Comparison of ENCODE assay signal across 21 cellular contexts in genomic region chr9:93897075-93897970, GRCh38. TPM values are rescaled to one million over a fixed set of nuclear protein-coding genes. Genes with fewer than 3 reads are reported as not detected.
DNase-seq lines count a peak whose midpoint lies in the region; ATAC-seq, FAIRE-seq and TF ChIP-seq lines count a peak whose summit lies in the region.
"Had no signal": no experiment of that assay in that cellular context is flagged by ENCODE, and none has a peak within 500 bp of the region (broad histone marks: within the 10 kb centered on the region; RNA-seq: fewer than 3 reads in every experiment).

No MANE protein-coding gene starts in this region.

- H3K4me1 ChIP-seq in spleen, result no peaks in the 10 kb centered on the region
- H3K4me1 ChIP-seq: breast epithelium, heart right ventricle had no signal

- POLR2A ChIA-PET in WTC11 (lab: Charles Lee), result interaction anchor here (0.5 kb wide), 1 partner anchor 300 kb away, joined by 3 read pairs; no protein-coding TSS in a partner anchor

- no peak overlapping the region for H3K4me3 ChIP-seq in coronary artery
- no peak overlapping the region for H3K4me3 ChIP-seq in spleen
- H3K4me3 ChIP-seq: breast epithelium, dorsolateral prefrontal cortex, heart right ventricle had no signal

- TF ChIP-seq CTCF in coronary artery (IDR thresholded peaks at IDR 0.05) (no peak), spleen (IDR thresholded peaks at IDR 0.05 in 8 of 11, conservative IDR thresholded peaks at IDR 0.05 in 3 of 11) (no peak), WTC11 (IDR thresholded peaks at IDR 0.05) (no peak)

- peaks cover 9 to 10% of the 10 kb centered on the region in 2 donors for H3K9me3 Mint-ChIP-seq in stimulated activated naive B cell treated with anti-CD40 and anti-IgM and Interleukin-4, amounts not matched to agents 10 μg/mL and 1 μg/mL and 100 μg/mL, for 72 hours
- peaks cover 16% of the 10 kb centered on the region for H3K9me3 Mint-ChIP-seq in WTC11

- no peak for FAIRE-seq in GM12892 (lab: Jason Lieb, UNC)
- FAIRE-seq: RCC 7860, small intestine had no signal

- H3K27me3 Mint-ChIP-seq in stimulated activated naive B cell treated with anti-CD40 and anti-IgM and Interleukin-4, amounts not matched to agents 10 μg/mL and 1 μg/mL and 100 μg/mL, for 72 hours, result peaks cover 16 to 19% of the 10 kb centered on the region in 2 donors
- peaks cover 4% of the 10 kb centered on the region; the same call in 1 of the 2 replicates for H3K27me3 Mint-ChIP-seq in WTC11 (ENCODE audit: low read depth)

- peaks cover 0 to 4% of the 10 kb centered on the region in 2 donors for H3K36me3 Mint-ChIP-seq in stimulated activated naive B cell treated with anti-CD40 and anti-IgM and Interleukin-4, amounts not matched to agents 10 μg/mL and 1 μg/mL and 100 μg/mL, for 72 hours
- H3K36me3 Mint-ChIP-seq in WTC11, result peaks cover 13% of the 10 kb centered on the region
- H3K36me3 Mint-ChIP-seq: stimulated activated effector memory CD8-positive, alpha-beta T cell treated with anti-CD3 and anti-CD28 coated beads, Interleukin-12 subunit alpha, Interleukin-12 subunit beta, amount 100 ng/mL, for 72 hours had no signal

- TF ChIP-seq POLR2A in GM12892 (IDR thresholded peaks at IDR 0.05; ENCODE audit: low read depth, low read length) (no peak), spleen (IDR thresholded peaks at IDR 0.05) (no peak)

- CTCF ChIA-PET in WTC11 (lab: Charles Lee), result no interaction called here

- H3K36me3 ChIP-seq in spleen, result no peaks in the 10 kb centered on the region
- H3K36me3 ChIP-seq: breast epithelium, heart right ventricle had no signal

- ATAC-seq in stimulated activated naive B cell treated with anti-CD40 and anti-IgM and Interleukin-4, amounts not matched to agents 10 μg/mL and 1 μg/mL and 100 μg/mL, for 72 hours (replicated peaks), result no peak
- no peak for ATAC-seq in WTC11
- ATAC-seq: heart right ventricle; stimulated activated effector memory CD8-positive, alpha-beta T cell treated with anti-CD3 and anti-CD28 coated beads, Interleukin-12 subunit alpha, Interleukin-12 subunit beta, amount 100 ng/mL, for 72 hours had no signal

- intact Hi-C loops in spleen (cut with DNase I; ENCODE audit: low total_unique reads), result no loop called here

- peaks cover 0 to 10% (median 0%) of the 10 kb centered on the region in 7 donors for H3K27me3 ChIP-seq in spleen (replicated peaks in 1 of 7)
- H3K27me3 ChIP-seq: breast epithelium had no signal

- peak; percentile 46 for DNase-seq in activated CD8-positive, alpha-beta memory T cell treated with anti-CD3 and anti-CD28 coated beads for 24 hours
- no peak for DNase-seq in activated CD8-positive, alpha-beta memory T cell treated with anti-CD3 and anti-CD28 coated beads, Interleukin-2, amount 50 U/mL, for 4 hours
- DNase-seq in GM12892 (ENCODE audit: insufficient read length), result peak; percentile 7
- peak; percentile 64 for DNase-seq in coronary artery (ENCODE audit: low spot score)
- DNase-seq in spleen, result peak; percentile 43
- DNase-seq in stimulated activated naive B cell treated with anti-CD40 and anti-IgM and Interleukin-4, amounts not matched to agents 10 μg/mL and 1 μg/mL and 100 μg/mL, for 72 hours, result no peak
- no peak for DNase-seq in WTC11 (ENCODE audit: low spot score)
- no peak for DNase-seq in CD1c-positive myeloid dendritic cell (ENCODE audit: extremely low spot score)
- DNase-seq: activated gamma-delta T cell treated with Interleukin-2 at 50 U/mL for 16 hours, GF-D8, heart right ventricle, kidney glomerular epithelial cell, midbrain, NCI-H1048, NCI-H774, small intestine, trophoblast cell had no signal

- H3K4me3 Mint-ChIP-seq in stimulated activated naive B cell treated with anti-CD40 and anti-IgM and Interleukin-4, amounts not matched to agents 10 μg/mL and 1 μg/mL and 100 μg/mL, for 72 hours, result no peak overlapping the region
- H3K4me3 Mint-ChIP-seq in WTC11, result no peak overlapping the region
- H3K4me3 Mint-ChIP-seq: stimulated activated effector memory CD8-positive, alpha-beta T cell treated with anti-CD3 and anti-CD28 coated beads, Interleukin-12 subunit alpha, Interleukin-12 subunit beta, amount 100 ng/mL, for 72 hours had no signal

- H3K4me1 Mint-ChIP-seq in stimulated activated naive B cell treated with anti-CD40 and anti-IgM and Interleukin-4, amounts not matched to agents 10 μg/mL and 1 μg/mL and 100 μg/mL, for 72 hours, result no peaks in the 10 kb centered on the region
- no peaks in the 10 kb centered on the region for H3K4me1 Mint-ChIP-seq in WTC11
- H3K4me1 Mint-ChIP-seq: stimulated activated effector memory CD8-positive, alpha-beta T cell treated with anti-CD3 and anti-CD28 coated beads, Interleukin-12 subunit alpha, Interleukin-12 subunit beta, amount 100 ng/mL, for 72 hours had no signal

- no peak overlapping the region for H3K27ac Mint-ChIP-seq in stimulated activated naive B cell treated with anti-CD40 and anti-IgM and Interleukin-4, amounts not matched to agents 10 μg/mL and 1 μg/mL and 100 μg/mL, for 72 hours
- no peak overlapping the region for H3K27ac Mint-ChIP-seq in WTC11
- H3K27ac Mint-ChIP-seq: stimulated activated effector memory CD8-positive, alpha-beta T cell treated with anti-CD3 and anti-CD28 coated beads, Interleukin-12 subunit alpha, Interleukin-12 subunit beta, amount 100 ng/mL, for 72 hours had no signal

- peaks cover 0 to 17% (median 15%) of the 10 kb centered on the region in 8 donors for H3K9me3 ChIP-seq in spleen

- H3K27ac ChIP-seq in coronary artery (no peak overlapping the region), spleen (no peak overlapping the region)
- H3K27ac ChIP-seq: breast epithelium, dorsolateral prefrontal cortex, heart right ventricle had no signal

- 83 to 92% (median 87%) methylated on average over 6 to 8 of the region's 8 CpGs for WGBS in spleen, 5 donors

TF ChIP-seq in WTC11, 78 proteins besides CTCF, POLR2A, EP300 and RAD21 (continues in another document):
- TF ChIP-seq ZNF317 (CRISPR knock-in tag; IDR thresholded peaks at IDR 0.05; ENCODE audit: borderline replicate concordance, low read depth) (no peak), EMX1 (CRISPR knock-in tag; IDR thresholded peaks at IDR 0.05) (no peak), OVOL2 (CRISPR knock-in tag; IDR thresholded peaks at IDR 0.05; ENCODE audit: borderline replicate concordance) (no peak), NFYB (CRISPR knock-in tag; conservative IDR thresholded peaks at IDR 0.05; ENCODE audit: low read depth) (no peak), GABPB1 (CRISPR knock-in tag; IDR thresholded peaks at IDR 0.05) (no peak), GRHL2 (CRISPR knock-in tag; IDR thresholded peaks at IDR 0.05; ENCODE audit: insufficient replicate concordance, severe bottlenecking) (no peak), PRRX2 (CRISPR knock-in tag; IDR thresholded peaks at IDR 0.05) (no peak), FOXP1 (CRISPR knock-in tag; IDR thresholded peaks at IDR 0.05; ENCODE audit: borderline replicate concordance) (no peak), CBFB (CRISPR knock-in tag; IDR thresholded peaks at IDR 0.05; ENCODE audit: low read depth) (no peak), SMAD3 (CRISPR knock-in tag; IDR thresholded peaks at IDR 0.05; ENCODE audit: borderline replicate concordance) (no peak), ZNF671 (CRISPR knock-in tag; IDR thresholded peaks at IDR 0.05) (no peak), MXD4 (CRISPR knock-in tag; IDR thresholded peaks at IDR 0.05; ENCODE audit: borderline replicate concordance) (no peak), TEAD4 (CRISPR knock-in tag; IDR thresholded peaks at IDR 0.05) (no peak), AFF4 (CRISPR knock-in tag; IDR thresholded peaks at IDR 0.05; ENCODE audit: borderline replicate concordance) (no peak), ZNF219 (CRISPR knock-in tag; IDR thresholded peaks at IDR 0.05; ENCODE audit: borderline replicate concordance) (no peak)
- TF ChIP-seq, protein P1, sequence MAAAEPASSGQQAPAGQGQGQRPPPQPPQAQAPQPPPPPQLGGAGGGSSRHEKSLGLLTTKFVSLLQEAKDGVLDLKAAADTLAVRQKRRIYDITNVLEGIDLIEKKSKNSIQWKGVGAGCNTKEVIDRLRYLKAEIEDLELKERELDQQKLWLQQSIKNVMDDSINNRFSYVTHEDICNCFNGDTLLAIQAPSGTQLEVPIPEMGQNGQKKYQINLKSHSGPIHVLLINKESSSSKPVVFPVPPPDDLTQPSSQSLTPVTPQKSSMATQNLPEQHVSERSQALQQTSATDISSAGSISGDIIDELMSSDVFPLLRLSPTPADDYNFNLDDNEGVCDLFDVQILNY (CRISPR knock-in tag; IDR thresholded peaks at IDR 0.05), result no peak
- TF ChIP-seq, protein P2, sequence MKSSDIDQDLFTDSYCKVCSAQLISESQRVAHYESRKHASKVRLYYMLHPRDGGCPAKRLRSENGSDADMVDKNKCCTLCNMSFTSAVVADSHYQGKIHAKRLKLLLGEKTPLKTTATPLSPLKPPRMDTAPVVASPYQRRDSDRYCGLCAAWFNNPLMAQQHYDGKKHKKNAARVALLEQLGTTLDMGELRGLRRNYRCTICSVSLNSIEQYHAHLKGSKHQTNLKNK (CRISPR knock-in tag; IDR thresholded peaks at IDR 0.05), result no peak

RNA-seq across cellular contexts. Expression of gene BARX1, which starts 57.8 kb away (rescaled TPM):
- polyA plus RNA-seq in GM12892 (2012; ENCODE audit: missing spikeins), result not detected
- total RNA-seq in spleen (not detected), WTC11 (2021) (8.9 to 10.6 TPM (median 9.0 TPM) in 3 replicates)
- polyA plus RNA-seq in spleen, result under 1 TPM in 2 of 3 donors, not detected in 1; 0.07 to 0.21 TPM

Comparison
In these comparisons a context has a peak if more than half of its experiments do, and no peak if none do; other contexts are left out.
1. DNase-seq: peak in activated CD8-positive, alpha-beta memory T cell treated with anti-CD3 and anti-CD28 coated beads for 24 hours (single experiment), GM12892 (single experiment), coronary artery (single experiment) and spleen (single experiment); none in activated CD8-positive, alpha-beta memory T cell treated with anti-CD3 and anti-CD28 coated beads, Interleukin-2, amount 50 U/mL, for 4 hours (single experiment), stimulated activated naive B cell treated with anti-CD40 and anti-IgM and Interleukin-4, amounts not matched to agents 10 μg/mL and 1 μg/mL and 100 μg/mL, for 72 hours (single experiment), WTC11 (single experiment) and CD1c-positive myeloid dendritic cell (single experiment).